In the genomic region with DNA sequence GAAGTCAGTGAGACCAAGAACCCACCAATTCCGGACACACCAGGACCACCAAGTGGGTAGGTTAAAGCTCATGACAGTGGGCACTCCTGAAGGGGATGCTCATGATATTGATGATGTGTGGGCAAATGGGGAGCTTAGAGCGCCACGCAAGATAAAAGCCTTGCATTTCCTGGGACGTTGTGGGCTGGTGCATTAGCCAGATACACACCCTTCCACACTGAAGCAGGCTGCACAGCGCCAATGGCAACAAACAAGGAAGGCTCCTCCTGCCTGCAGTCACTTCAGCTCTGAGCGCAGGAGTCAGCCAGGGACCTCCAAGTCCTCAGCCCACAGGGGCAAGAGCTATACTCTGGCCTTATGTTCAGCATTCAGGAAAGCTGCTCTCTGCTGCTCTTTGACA, we compare ENCODE assay signal across 1 cellular context.
TF ChIP-seq lines count a peak whose summit lies in the region.

No MANE protein-coding gene starts in this region.

TF ChIP-seq in HepG2, 621 proteins besides CTCF, POLR2A, EP300 and RAD21:
- TF ChIP-seq REL (CRISPR knock-in tag; conservative IDR thresholded peaks at IDR 0.05) (no peak), ZNF775 (CRISPR knock-in tag; IDR thresholded peaks at IDR 0.05; ENCODE audit: borderline replicate concordance) (no peak), SNAPC2 (CRISPR knock-in tag; IDR thresholded peaks at IDR 0.05) (no peak), ZSCAN12 (CRISPR knock-in tag; IDR thresholded peaks at IDR 0.05) (no peak), MXI1 (IDR thresholded peaks at IDR 0.05; ENCODE audit: borderline replicate concordance, low read depth, low read length) (no peak), RCOR2 (CRISPR knock-in tag; IDR thresholded peaks at IDR 0.05) (no peak), NFIC (IDR thresholded peaks at IDR 0.05; ENCODE audit: low read length) (no peak), ZNF17 (CRISPR knock-in tag; IDR thresholded peaks at IDR 0.05) (no peak), KLF15 (CRISPR knock-in tag; IDR thresholded peaks at IDR 0.05; ENCODE audit: borderline replicate concordance) (no peak)
- TF ChIP-seq, protein P1, sequence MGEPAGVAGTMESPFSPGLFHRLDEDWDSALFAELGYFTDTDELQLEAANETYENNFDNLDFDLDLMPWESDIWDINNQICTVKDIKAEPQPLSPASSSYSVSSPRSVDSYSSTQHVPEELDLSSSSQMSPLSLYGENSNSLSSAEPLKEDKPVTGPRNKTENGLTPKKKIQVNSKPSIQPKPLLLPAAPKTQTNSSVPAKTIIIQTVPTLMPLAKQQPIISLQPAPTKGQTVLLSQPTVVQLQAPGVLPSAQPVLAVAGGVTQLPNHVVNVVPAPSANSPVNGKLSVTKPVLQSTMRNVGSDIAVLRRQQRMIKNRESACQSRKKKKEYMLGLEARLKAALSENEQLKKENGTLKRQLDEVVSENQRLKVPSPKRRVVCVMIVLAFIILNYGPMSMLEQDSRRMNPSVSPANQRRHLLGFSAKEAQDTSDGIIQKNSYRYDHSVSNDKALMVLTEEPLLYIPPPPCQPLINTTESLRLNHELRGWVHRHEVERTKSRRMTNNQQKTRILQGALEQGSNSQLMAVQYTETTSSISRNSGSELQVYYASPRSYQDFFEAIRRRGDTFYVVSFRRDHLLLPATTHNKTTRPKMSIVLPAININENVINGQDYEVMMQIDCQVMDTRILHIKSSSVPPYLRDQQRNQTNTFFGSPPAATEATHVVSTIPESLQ (CRISPR knock-in tag; conservative IDR thresholded peaks at IDR 0.05), result no peak
- TF ChIP-seq, protein P2, sequence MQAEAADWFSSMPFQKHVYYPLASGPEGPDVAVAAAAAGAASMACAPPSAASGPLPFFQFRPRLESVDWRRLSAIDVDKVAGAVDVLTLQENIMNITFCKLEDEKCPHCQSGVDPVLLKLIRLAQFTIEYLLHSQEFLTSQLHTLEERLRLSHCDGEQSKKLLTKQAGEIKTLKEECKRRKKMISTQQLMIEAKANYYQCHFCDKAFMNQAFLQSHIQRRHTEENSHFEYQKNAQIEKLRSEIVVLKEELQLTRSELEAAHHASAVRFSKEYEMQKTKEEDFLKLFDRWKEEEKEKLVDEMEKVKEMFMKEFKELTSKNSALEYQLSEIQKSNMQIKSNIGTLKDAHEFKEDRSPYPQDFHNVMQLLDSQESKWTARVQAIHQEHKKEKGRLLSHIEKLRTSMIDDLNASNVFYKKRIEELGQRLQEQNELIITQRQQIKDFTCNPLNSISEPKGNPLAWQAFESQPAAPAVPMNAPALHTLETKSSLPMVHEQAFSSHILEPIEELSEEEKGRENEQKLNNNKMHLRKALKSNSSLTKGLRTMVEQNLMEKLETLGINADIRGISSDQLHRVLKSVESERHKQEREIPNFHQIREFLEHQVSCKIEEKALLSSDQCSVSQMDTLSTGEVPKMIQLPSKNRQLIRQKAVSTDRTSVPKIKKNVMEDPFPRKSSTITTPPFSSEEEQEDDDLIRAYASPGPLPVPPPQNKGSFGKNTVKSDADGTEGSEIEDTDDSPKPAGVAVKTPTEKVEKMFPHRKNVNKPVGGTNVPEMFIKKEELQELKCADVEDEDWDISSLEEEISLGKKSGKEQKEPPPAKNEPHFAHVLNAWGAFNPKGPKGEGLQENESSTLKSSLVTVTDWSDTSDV (CRISPR knock-in tag; IDR thresholded peaks at IDR 0.05), result no peak
- TF ChIP-seq, protein P3, sequence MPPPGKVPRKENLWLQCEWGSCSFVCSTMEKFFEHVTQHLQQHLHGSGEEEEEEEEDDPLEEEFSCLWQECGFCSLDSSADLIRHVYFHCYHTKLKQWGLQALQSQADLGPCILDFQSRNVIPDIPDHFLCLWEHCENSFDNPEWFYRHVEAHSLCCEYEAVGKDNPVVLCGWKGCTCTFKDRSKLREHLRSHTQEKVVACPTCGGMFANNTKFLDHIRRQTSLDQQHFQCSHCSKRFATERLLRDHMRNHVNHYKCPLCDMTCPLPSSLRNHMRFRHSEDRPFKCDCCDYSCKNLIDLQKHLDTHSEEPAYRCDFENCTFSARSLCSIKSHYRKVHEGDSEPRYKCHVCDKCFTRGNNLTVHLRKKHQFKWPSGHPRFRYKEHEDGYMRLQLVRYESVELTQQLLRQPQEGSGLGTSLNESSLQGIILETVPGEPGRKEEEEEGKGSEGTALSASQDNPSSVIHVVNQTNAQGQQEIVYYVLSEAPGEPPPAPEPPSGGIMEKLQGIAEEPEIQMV (CRISPR knock-in tag; IDR thresholded peaks at IDR 0.05; ENCODE audit: low read depth), result no peak
TF ChIP-seq in HepG2: peak in this region for 0.
